17 cellular contexts compared by ENCODE assay signal in the genomic region with DNA sequence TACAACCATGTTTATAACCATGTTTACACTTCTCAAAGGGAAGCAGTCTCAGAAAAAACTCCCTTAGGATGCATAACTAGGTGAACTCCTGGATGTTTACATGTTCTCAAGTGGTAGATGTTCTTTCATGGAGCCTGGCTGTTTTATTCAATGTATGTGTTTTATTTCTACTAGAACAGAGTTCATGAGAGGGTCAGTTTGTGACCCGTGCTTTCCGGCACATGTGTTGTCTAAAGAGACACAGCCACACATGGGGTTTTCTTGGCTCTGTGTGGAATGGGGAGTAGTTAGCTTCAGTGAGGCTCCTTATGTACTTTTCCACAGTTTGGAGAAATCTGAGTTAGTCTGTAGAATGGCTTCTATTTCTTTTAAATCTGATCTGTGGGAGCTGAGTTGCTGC.
"Had no signal": no experiment of that assay in that cellular context is flagged by ENCODE, and none has a peak within 500 bp of the region (broad histone marks: within the 10 kb centered on the region; RNA-seq: fewer than 3 reads in every experiment).

No MANE protein-coding gene starts in this region.

- H3K27ac Mint-ChIP-seq: natural killer cell, progenitor cell of endocrine pancreas had no signal

- H3K4me3 Mint-ChIP-seq: natural killer cell had no signal

- H3K36me3 Mint-ChIP-seq: natural killer cell had no signal

- H3K4me1 Mint-ChIP-seq: natural killer cell had no signal

- H3K4me3 ChIP-seq: colonic mucosa, heart left ventricle, pancreas, smooth muscle cell had no signal

- H3K9me3 Mint-ChIP-seq: natural killer cell had no signal

- DNase-seq: colonic mucosa; dermis blood vessel endothelial cell; erythroblast; foreskin melanocyte; heart left ventricle; hypothalamus; kidney glomerular epithelial cell; mammary epithelial cell; natural killer cell; occipital lobe; pancreas; right cardiac atrium; stimulated activated CD4-positive, alpha-beta T cell treated with anti-CD3 and anti-CD28 coated beads, Interleukin-2, amount 100 ng/mL, for 48 hours; stimulated activated naive CD4-positive, alpha-beta T cell treated with Interleukin-2 at 50 U/mL for 16 hours had no signal

- ATAC-seq: heart left ventricle, left lobe of liver, natural killer cell, pancreas, right cardiac atrium had no signal
